In genomic region chr12:65330341-65330740, GRCh38 we compare ENCODE assay signal across 1 cellular context.
TF ChIP-seq lines count a peak whose summit lies in the region.

No MANE protein-coding gene starts in this region.

TF ChIP-seq in Ishikawa, 13 proteins besides CTCF, POLR2A, EP300 and RAD21:
- TF ChIP-seq CEBPB (IDR thresholded peaks at IDR 0.05) (no peak), TEAD4 (IDR thresholded peaks at IDR 0.05) (no peak), USF1 (IDR thresholded peaks at IDR 0.05) (no peak), REST (IDR thresholded peaks at IDR 0.05; ENCODE audit: low read depth) (no peak), ZBTB7A (IDR thresholded peaks at IDR 0.05; ENCODE audit: low read depth) (no peak), EGR1 (IDR thresholded peaks at IDR 0.05) (no peak), NFIC (IDR thresholded peaks at IDR 0.05) (peak; percentile 29; the same call in 1 of the 2 replicates), YY1 (IDR thresholded peaks at IDR 0.05; ENCODE audit: low read depth) (no peak), TCF12 (IDR thresholded peaks at IDR 0.05; ENCODE audit: low read depth) (no peak)
